Comparison of ENCODE assay signal across 9 cellular contexts in the genomic region with DNA sequence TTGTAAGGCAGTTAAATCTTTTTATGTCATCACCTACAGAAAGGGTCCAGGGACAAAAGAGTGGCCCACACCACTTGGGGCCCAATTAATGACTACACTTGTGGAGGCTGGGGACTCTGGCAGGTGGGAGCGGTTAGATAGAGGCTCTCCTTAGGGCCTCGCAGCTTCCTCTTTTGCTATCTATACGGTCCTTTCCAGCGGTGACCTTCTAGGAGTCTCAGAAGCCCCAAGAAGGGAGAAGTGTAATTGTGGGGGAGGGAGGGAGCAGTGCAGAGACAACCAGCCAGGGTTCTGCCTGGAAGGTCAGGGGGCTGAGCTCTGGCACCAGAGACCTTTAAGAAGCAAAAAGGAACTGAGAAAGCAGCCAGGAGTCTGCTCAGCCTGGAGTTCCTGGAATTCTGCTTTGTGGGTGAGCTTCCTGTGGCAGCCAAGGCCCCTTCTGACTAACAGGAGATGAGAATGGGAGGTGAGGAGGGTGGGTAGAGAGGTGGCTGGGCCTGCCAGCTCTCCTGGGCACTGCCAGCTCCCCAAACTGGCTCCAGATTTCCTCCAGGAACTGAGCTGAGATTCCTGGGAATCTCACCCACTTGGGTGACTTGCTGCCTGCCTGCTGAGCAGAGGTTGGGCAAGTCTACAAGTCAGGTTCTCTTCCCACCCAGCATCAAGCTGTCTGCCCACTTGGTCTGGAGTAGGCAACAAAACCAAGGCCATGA. TPM values are rescaled to one million over a fixed set of nuclear protein-coding genes. Genes with fewer than 3 reads are reported as not detected.
A peak's percentile ranks its signal among the peaks of the same experiment; 100 is the strongest.
DNase-seq lines count a peak whose midpoint lies in the region; ATAC-seq and TF ChIP-seq lines count a peak whose summit lies in the region.
"Had no signal": no experiment of that assay in that cellular context is flagged by ENCODE, and none has a peak within 500 bp of the region (broad histone marks: within the 10 kb centered on the region; RNA-seq: fewer than 3 reads in every experiment).

No MANE protein-coding gene starts in this region.

- H3K36me3 ChIP-seq in mucosa of descending colon (ENCODE audit: low read depth) = no peaks in the 10 kb centered on the region

- CTCF ChIA-PET in activated B cell treated with CpG ODN at 0.5 μM for 24 hours (lab: Charles Lee) = interaction anchor here (1.2 kb wide), 1 partner anchor 52 kb away, joined by 6 read pairs; no protein-coding TSS in a partner anchor

- no peak for TF ChIP-seq CTCF in activated B cell treated with CpG ODN at 0.5 μM for 24 hours (IDR thresholded peaks at IDR 0.05)
- TF ChIP-seq CTCF in mucosa of descending colon (IDR thresholded peaks at IDR 0.05) = no peak

- no peaks in the 10 kb centered on the region for H3K9me3 ChIP-seq in mucosa of descending colon

- intact Hi-C loops in activated B cell treated with CpG ODN at 0.5 μM for 24 hours (cut with micrococcal nuclease) = loop anchor here (1.0 to 5.0 kb wide), 3 partner anchors 16 to 54 kb away; a partner anchor contains a TSS
- intact Hi-C loops in mucosa of descending colon (cut with DNase I, micrococcal nuclease) = no loop called here

- H3K36me3 Mint-ChIP-seq in activated B cell treated with CpG ODN at 0.5 μM for 24 hours (ENCODE audit: low read depth) = no peaks in the 10 kb centered on the region

- no peaks in the 10 kb centered on the region for H3K9me3 Mint-ChIP-seq in activated B cell treated with CpG ODN at 0.5 μM for 24 hours

- peak overlapping the region; percentile 46 for H3K4me3 Mint-ChIP-seq in activated B cell treated with CpG ODN at 0.5 μM for 24 hours

- H3K4me1 Mint-ChIP-seq in activated B cell treated with CpG ODN at 0.5 μM for 24 hours = peaks cover 43% of the 10 kb centered on the region

- no peak overlapping the region for H3K4me3 ChIP-seq in mucosa of descending colon

- peak; percentile 32 for DNase-seq in GM03348 (ENCODE audit: low spot score)
- no peak for DNase-seq in activated B cell treated with CpG ODN at 0.5 μM for 24 hours
- no peak for DNase-seq in mucosa of descending colon
- DNase-seq in occipital lobe (lab: John Stamatoyannopoulos, UW) = no peak
- DNase-seq: activated CD4-positive, alpha-beta T cell treated with anti-CD3 and anti-CD28 coated beads, Interleukin-2, amount 50 U/mL, for 48 hours had no signal

- ATAC-seq in HG03108 (IDR thresholded peaks at IDR 0.05; ENCODE audit: unreplicated experiment) (peak; percentile 41), activated B cell treated with CpG ODN at 0.5 μM for 24 hours (ENCODE audit: low read depth) (peak; percentile 77), mucosa of descending colon (peak; percentile 8), GM19324 (IDR thresholded peaks at IDR 0.05; ENCODE audit: low FRiP score, unreplicated experiment) (no peak), GM19035 (IDR thresholded peaks at IDR 0.05; ENCODE audit: unreplicated experiment) (no peak), HG02840 (IDR thresholded peaks at IDR 0.05; ENCODE audit: low FRiP score, unreplicated experiment) (no peak)

- POLR2A ChIA-PET in activated B cell treated with CpG ODN at 0.5 μM for 24 hours (lab: Charles Lee) = interaction anchor here (0.6 to 3.9 kb wide), 9 partner anchors 13 to 49 kb away, joined by 3 to 46 read pairs (median 4); a partner anchor contains a TSS

- H3K27ac Mint-ChIP-seq in activated B cell treated with CpG ODN at 0.5 μM for 24 hours = peak overlapping the region; percentile 69

- H3K4me1 ChIP-seq in mucosa of descending colon (ENCODE audit: low read depth) = no peaks in the 10 kb centered on the region

- H3K27me3 Mint-ChIP-seq in activated B cell treated with CpG ODN at 0.5 μM for 24 hours = no peaks in the 10 kb centered on the region

RNA-seq across cellular contexts. Expression of a gene that starts 16.3 kb away (rescaled TPM):
- total RNA-seq in activated B cell treated with CpG ODN at 0.5 μM for 24 hours = 81.2 and 88.6 TPM in 2 replicates
- 10 to 100 TPM; 16.6 to 27.9 (median 18.0) TPM for total RNA-seq in mucosa of descending colon
- total RNA-seq in occipital lobe = 1.2 TPM

Comparison
In these comparisons a context has a peak if more than half of its experiments do, and no peak if none do; other contexts are left out.
1. ATAC-seq: peak in HG03108 (single experiment), activated B cell treated with CpG ODN at 0.5 μM for 24 hours (single experiment) and mucosa of descending colon (single experiment); none in GM19324 (single experiment), GM19035 (single experiment) and HG02840 (single experiment).